ENCODE assay signal across 17 cellular contexts in the genomic region with DNA sequence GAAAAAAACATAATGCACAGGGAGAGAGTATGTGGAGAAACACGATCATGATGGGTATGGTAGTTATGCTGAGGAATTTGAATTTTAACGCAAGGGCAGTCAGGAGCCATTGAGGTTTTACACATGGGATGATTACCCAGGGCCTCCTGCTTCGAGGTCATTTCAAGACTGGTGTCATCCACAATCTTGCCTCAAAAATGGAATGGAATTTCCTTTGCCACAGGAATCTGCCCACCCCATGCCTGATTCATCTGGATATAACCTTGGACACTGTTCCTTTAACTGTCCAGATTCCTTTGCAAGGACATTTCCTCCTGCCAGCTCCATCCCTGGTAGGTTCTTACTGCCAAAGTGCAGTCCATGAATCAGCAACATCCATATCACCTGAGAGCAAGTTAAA.
DNase-seq lines count a peak whose midpoint lies in the region; ATAC-seq, FAIRE-seq and TF ChIP-seq lines count a peak whose summit lies in the region.
"Had no signal": no experiment of that assay in that cellular context is flagged by ENCODE, and none has a peak within 500 bp of the region (broad histone marks: within the 10 kb centered on the region; RNA-seq: fewer than 3 reads in every experiment).

No MANE protein-coding gene starts in this region.

- no peaks in the 10 kb centered on the region for H3K36me3 ChIP-seq in keratinocyte (ENCODE audit: control insufficient read depth in 2 of 2, extremely low read depth in 1 of 2, insufficient read depth in 2 of 2, low read length in 2 of 2)
- H3K36me3 ChIP-seq: BE2C, esophagus muscularis mucosa, prostate gland, SJCRH30 had no signal

- no peak overlapping the region for H3K9ac ChIP-seq in keratinocyte (ENCODE audit: control insufficient read depth, extremely low read depth, insufficient read depth, low read length)

- no peak overlapping the region for H2AFZ ChIP-seq in keratinocyte (ENCODE audit: control insufficient read depth, low read length)

- no peak overlapping the region for H3K27ac ChIP-seq in keratinocyte (ENCODE audit: control insufficient read depth, insufficient read depth, low read length)
- H3K27ac ChIP-seq: esophagus muscularis mucosa, prostate gland, SJCRH30 had no signal

- DNase-seq in AG09309 (ENCODE audit: low read depth) (peak; percentile 63), HTR-8/SVneo (ENCODE audit: insufficient read length, low spot score) (peak; percentile 59), astrocyte of the spinal cord (ENCODE audit: low read depth, low spot score) (peak; percentile 83), keratinocyte (ENCODE audit: low read depth, low spot score) (peak; percentile 2), NAMALWA (ENCODE audit: low spot score) (no peak), inferior parietal cortex (ENCODE audit: extremely low spot score) (no peak)
- DNase-seq in effector CD8-positive, alpha-beta T cell (lab: John Stamatoyannopoulos, UW): no peak
- DNase-seq: activated naive CD4-positive, alpha-beta T cell treated with anti-CD3 and anti-CD28 coated beads for 36 hours; BE2C; cerebellar nuclear complex; mucosa of descending colon; NCI-H2107; SJCRH30 had no signal

- no peaks in the 10 kb centered on the region for H4K20me1 ChIP-seq in keratinocyte (ENCODE audit: control insufficient read depth, extremely low read depth, insufficient read depth, low read length)

- in situ Hi-C loops in astrocyte of the spinal cord (cut with HindIII; ENCODE audit: low sequenced_read_pairs): no loop called here

- peak; percentile 79 for FAIRE-seq in HTR-8/SVneo (lab: Jason Lieb, UNC)
- peak; percentile 91 for FAIRE-seq in keratinocyte (lab: Jason Lieb, UNC)
- FAIRE-seq: GM12878 had no signal

- H3K4me2 ChIP-seq in keratinocyte (ENCODE audit: control insufficient read depth, extremely low read depth, insufficient read depth, low read depth, low read length): no peak overlapping the region

- H3K9me3 ChIP-seq in keratinocyte (ENCODE audit: control insufficient read depth, low read depth, low read length): no peaks in the 10 kb centered on the region
- H3K9me3 ChIP-seq: BE2C, mucosa of descending colon, prostate gland, SJCRH30 had no signal

- no peak for ATAC-seq in GM21381 (IDR thresholded peaks at IDR 0.05; ENCODE audit: unreplicated experiment)
- ATAC-seq: GM12878, mucosa of descending colon had no signal

- H3K4me3 ChIP-seq in AG09309 (ENCODE audit: control insufficient read depth, low read depth, low read length): no peak overlapping the region
- no peak overlapping the region for H3K4me3 ChIP-seq in astrocyte of the spinal cord (ENCODE audit: low read depth, low read length)
- no peak overlapping the region for H3K4me3 ChIP-seq in keratinocyte (ENCODE audit: control insufficient read depth in 2 of 3, extremely low read depth in 1 of 3, insufficient read depth in 2 of 3, low read depth in 1 of 3, low read length in 3 of 3)
- H3K4me3 ChIP-seq: esophagus muscularis mucosa, GM12878, mucosa of descending colon, prostate gland, SJCRH30 had no signal

- H3K9me1 ChIP-seq in keratinocyte (ENCODE audit: control insufficient read depth, extremely low read depth, insufficient read depth, low read length): no peaks in the 10 kb centered on the region

- H3K79me2 ChIP-seq in keratinocyte (ENCODE audit: control insufficient read depth, insufficient read depth, low read length): no peaks in the 10 kb centered on the region

- H3K27me3 ChIP-seq in keratinocyte (ENCODE audit: control insufficient read depth, extremely low read depth, insufficient read depth, low read length): no peaks in the 10 kb centered on the region
- H3K27me3 ChIP-seq: BE2C, esophagus muscularis mucosa, SJCRH30 had no signal

- TF ChIP-seq CTCF in AG09309 (IDR thresholded peaks at IDR 0.05; ENCODE audit: control insufficient read depth, insufficient read depth, low read depth, low read length, missing control alignments) (no peak), astrocyte of the spinal cord (IDR thresholded peaks at IDR 0.05; ENCODE audit: low read depth, low read length) (no peak), keratinocyte (optimal IDR thresholded peaks at IDR 0.05 in 1 of 3, IDR thresholded peaks at IDR 0.05 in 1 of 3, conservative IDR thresholded peaks at IDR 0.05 in 1 of 3; ENCODE audit: extremely low read depth in 1 of 3, insufficient read depth in 2 of 3, low read length in 3 of 3) (no peak)

- peaks cover 8% of the 10 kb centered on the region for H3K4me1 ChIP-seq in keratinocyte (ENCODE audit: control insufficient read depth, extremely low read depth, insufficient read depth, low read length)
- H3K4me1 ChIP-seq: BE2C, esophagus muscularis mucosa, prostate gland, SJCRH30 had no signal

- dilution Hi-C loops in keratinocyte (cut with MboI; ENCODE audit: extremely low pct_ligation_motif_present, low sequenced_read_pairs): no loop called here

Comparison
In these comparisons a context has a peak if more than half of its experiments do, and no peak if none do; other contexts are left out.
1. DNase-seq: peak in AG09309 (single experiment), HTR-8/SVneo (single experiment), astrocyte of the spinal cord (single experiment) and keratinocyte (single experiment); none in NAMALWA (single experiment), effector CD8-positive, alpha-beta T cell (single experiment) and inferior parietal cortex (single experiment).